19 cellular contexts compared by ENCODE assay signal in the genomic region with DNA sequence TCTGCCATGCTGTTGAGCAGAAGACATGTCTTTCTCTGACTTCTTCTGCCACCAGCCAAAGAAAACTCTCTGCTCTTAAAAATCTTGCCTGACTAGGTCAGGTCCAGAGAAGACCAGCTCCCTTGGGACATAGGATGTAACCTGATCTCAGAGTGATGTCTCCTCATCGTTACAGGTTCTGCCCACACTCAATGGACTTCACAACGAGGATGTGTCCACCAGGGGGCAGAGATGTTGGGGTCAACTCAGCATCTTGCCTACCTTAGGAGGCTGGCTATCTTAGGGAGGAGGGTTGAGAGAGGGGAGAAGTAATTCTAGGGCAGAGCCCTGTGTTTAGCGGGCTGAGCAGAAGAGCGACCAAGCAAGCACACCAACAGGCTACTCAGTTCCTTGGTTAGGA.
DNase-seq lines count a peak whose midpoint lies in the region; ATAC-seq, FAIRE-seq and TF ChIP-seq lines count a peak whose summit lies in the region.
"Had no signal": no experiment of that assay in that cellular context is flagged by ENCODE, and none has a peak within 500 bp of the region (broad histone marks: within the 10 kb centered on the region; RNA-seq: fewer than 3 reads in every experiment).

No MANE protein-coding gene starts in this region.

- POLR2A ChIA-PET in WTC11 (lab: Charles Lee) (no interaction called here), OCI-LY7 (lab: Charles Lee) (no interaction called here)

- H3K36me3 ChIP-seq in OCI-LY7 (ENCODE audit: insufficient read depth, low read length), result no peaks in the 10 kb centered on the region
- H3K36me3 ChIP-seq: colonic mucosa, gastroesophageal sphincter, tibial artery had no signal

- TF ChIP-seq CTCF in WTC11 (IDR thresholded peaks at IDR 0.05) (0 out of 2 replicates have a peak, but pooled peaks have one; percentile 18), OCI-LY7 (conservative IDR thresholded peaks at IDR 0.05; ENCODE audit: low read length) (no peak)

- H3K9me3 ChIP-seq in OCI-LY7 (ENCODE audit: low read length), result no peaks in the 10 kb centered on the region
- H3K9me3 ChIP-seq: colonic mucosa had no signal

- H3K79me2 ChIP-seq in OCI-LY7 (ENCODE audit: insufficient read depth, low read depth, low read length), result no peaks in the 10 kb centered on the region

- no peaks in the 10 kb centered on the region for H3K9me2 ChIP-seq in OCI-LY7 (ENCODE audit: insufficient read depth, low read length)

- no peak overlapping the region for H2AFZ ChIP-seq in OCI-LY7 (ENCODE audit: low read length)

- BruUV-seq in OCI-LY7 (replicated peaks; lab: Mats Ljungman, UMichigan), result no TSS peak

- intact Hi-C loops in OCI-LY7 (cut with micrococcal nuclease; ENCODE audit: unreplicated experiment), result no loop called here

- H3K4me1 ChIP-seq in OCI-LY7 (ENCODE audit: insufficient read depth, low read length, poor library complexity, severe bottlenecking), result no peaks in the 10 kb centered on the region
- H3K4me1 ChIP-seq: colonic mucosa, gastroesophageal sphincter, tibial artery had no signal

- no peak overlapping the region for H3K27ac ChIP-seq in OCI-LY7 (ENCODE audit: low read depth, low read length, poor library complexity, severe bottlenecking)
- H3K27ac ChIP-seq: colonic mucosa, gastroesophageal sphincter, tibial artery had no signal

- H3K36me3 Mint-ChIP-seq in WTC11, result peaks cover 5% of the 10 kb centered on the region; the same call in 1 of the 2 replicates
- H3K36me3 Mint-ChIP-seq: activated CD4-positive, alpha-beta memory T cell treated with anti-CD3 and anti-CD28 coated beads for 36 hours; activated naive CD4-positive, alpha-beta T cell treated with anti-CD3 and anti-CD28 coated beads, Interleukin-2, amount 50 U/mL, for 24 hours; naive thymus-derived CD4-positive, alpha-beta T cell; stimulated activated memory B cell treated with anti-CD40 and anti-IgM and Interleukin-4, amounts not matched to agents 10 μg/mL and 1 μg/mL and 100 μg/mL, for 72 hours had no signal

- H3K4me3 Mint-ChIP-seq in WTC11, result no peak overlapping the region
- H3K4me3 Mint-ChIP-seq: activated CD4-positive, alpha-beta memory T cell treated with anti-CD3 and anti-CD28 coated beads for 36 hours; activated naive CD4-positive, alpha-beta T cell treated with anti-CD3 and anti-CD28 coated beads, Interleukin-2, amount 50 U/mL, for 24 hours; activated T-cell treated with anti-CD3 and anti-CD28 coated beads, Interleukin-2, amount 50 U/mL, for 4 hours; naive thymus-derived CD4-positive, alpha-beta T cell; stimulated activated memory B cell treated with anti-CD40 and anti-IgM and Interleukin-4, amounts not matched to agents 10 μg/mL and 1 μg/mL and 100 μg/mL, for 72 hours had no signal

- H3K9me3 Mint-ChIP-seq in WTC11, result peaks cover 12% of the 10 kb centered on the region
- H3K9me3 Mint-ChIP-seq: activated CD4-positive, alpha-beta memory T cell treated with anti-CD3 and anti-CD28 coated beads for 36 hours; activated naive CD4-positive, alpha-beta T cell treated with anti-CD3 and anti-CD28 coated beads, Interleukin-2, amount 50 U/mL, for 24 hours had no signal

- no peak overlapping the region for H3K4me3 ChIP-seq in OCI-LY7 (ENCODE audit: low read depth, low read length, poor library complexity, severe bottlenecking)
- H3K4me3 ChIP-seq: colonic mucosa, gastroesophageal sphincter, lung, tibial artery had no signal

- H4K20me1 ChIP-seq in OCI-LY7 (ENCODE audit: insufficient read depth, low read length), result no peaks in the 10 kb centered on the region

- no peaks in the 10 kb centered on the region for H3K4me1 Mint-ChIP-seq in WTC11
- H3K4me1 Mint-ChIP-seq: activated naive CD4-positive, alpha-beta T cell treated with anti-CD3 and anti-CD28 coated beads, Interleukin-2, amount 50 U/mL, for 24 hours; naive thymus-derived CD4-positive, alpha-beta T cell; stimulated activated memory B cell treated with anti-CD40 and anti-IgM and Interleukin-4, amounts not matched to agents 10 μg/mL and 1 μg/mL and 100 μg/mL, for 72 hours had no signal

- FAIRE-seq in HTR-8/SVneo (lab: Jason Lieb, UNC), result peak; percentile 68

- H3K27me3 Mint-ChIP-seq in WTC11 (ENCODE audit: low read depth), result peaks cover 58% of the 10 kb centered on the region
- H3K27me3 Mint-ChIP-seq: stimulated activated memory B cell treated with anti-CD40 and anti-IgM and Interleukin-4, amounts not matched to agents 10 μg/mL and 1 μg/mL and 100 μg/mL, for 72 hours had no signal

- DNase-seq in ELR (ENCODE audit: low read depth), result peak; percentile 6
- DNase-seq in HTR-8/SVneo (ENCODE audit: insufficient read length, low spot score), result no peak
- peak; percentile 43 for DNase-seq in WTC11 (ENCODE audit: low spot score)
- DNase-seq in iPS-NIHi7 (ENCODE audit: extremely low spot score), result peak; percentile 66
- DNase-seq in OCI-LY7 (ENCODE audit: low spot score), result no peak
- no peak for DNase-seq in GM03348 (ENCODE audit: low spot score)
- DNase-seq in DMS79 (lab: John Stamatoyannopoulos, UW), result no peak
- DNase-seq: activated CD4-positive, alpha-beta memory T cell treated with anti-CD3 and anti-CD28 coated beads for 36 hours; activated T-cell treated with anti-CD3 and anti-CD28 coated beads, Interleukin-2, amount 50 U/mL, for 4 hours; colonic mucosa; naive thymus-derived CD4-positive, alpha-beta T cell; NCI-H446 had no signal

- CTCF ChIA-PET in WTC11 (lab: Charles Lee) (interaction anchor here (0.6 to 1.7 kb wide), 6 partner anchors 50 to 218 kb away, joined by 3 to 8 read pairs (median 3); no protein-coding TSS in a partner anchor), OCI-LY7 (lab: Charles Lee; ENCODE audit: unreplicated experiment) (no interaction called here)

- H3K27ac Mint-ChIP-seq in WTC11, result no peak overlapping the region
- H3K27ac Mint-ChIP-seq: activated CD4-positive, alpha-beta memory T cell treated with anti-CD3 and anti-CD28 coated beads for 36 hours; activated naive CD4-positive, alpha-beta T cell treated with anti-CD3 and anti-CD28 coated beads, Interleukin-2, amount 50 U/mL, for 24 hours; naive thymus-derived CD4-positive, alpha-beta T cell; stimulated activated memory B cell treated with anti-CD40 and anti-IgM and Interleukin-4, amounts not matched to agents 10 μg/mL and 1 μg/mL and 100 μg/mL, for 72 hours had no signal

- ATAC-seq in WTC11 (peak; percentile 69), GM18907 (IDR thresholded peaks at IDR 0.05; ENCODE audit: unreplicated experiment) (no peak)
- ATAC-seq: activated T-cell treated with anti-CD3 and anti-CD28 coated beads, Interleukin-2, amount 50 U/mL, for 4 hours; gastroesophageal sphincter; naive thymus-derived CD4-positive, alpha-beta T cell; Panc1; stimulated activated memory B cell treated with anti-CD40 and anti-IgM and Interleukin-4, amounts not matched to agents 10 μg/mL and 1 μg/mL and 100 μg/mL, for 72 hours had no signal

- H3K4me2 ChIP-seq in OCI-LY7 (ENCODE audit: low read length), result no peak overlapping the region

TF ChIP-seq in WTC11, 78 proteins besides CTCF, POLR2A, EP300 and RAD21 (continues in another document):
- TF ChIP-seq, protein P1, sequence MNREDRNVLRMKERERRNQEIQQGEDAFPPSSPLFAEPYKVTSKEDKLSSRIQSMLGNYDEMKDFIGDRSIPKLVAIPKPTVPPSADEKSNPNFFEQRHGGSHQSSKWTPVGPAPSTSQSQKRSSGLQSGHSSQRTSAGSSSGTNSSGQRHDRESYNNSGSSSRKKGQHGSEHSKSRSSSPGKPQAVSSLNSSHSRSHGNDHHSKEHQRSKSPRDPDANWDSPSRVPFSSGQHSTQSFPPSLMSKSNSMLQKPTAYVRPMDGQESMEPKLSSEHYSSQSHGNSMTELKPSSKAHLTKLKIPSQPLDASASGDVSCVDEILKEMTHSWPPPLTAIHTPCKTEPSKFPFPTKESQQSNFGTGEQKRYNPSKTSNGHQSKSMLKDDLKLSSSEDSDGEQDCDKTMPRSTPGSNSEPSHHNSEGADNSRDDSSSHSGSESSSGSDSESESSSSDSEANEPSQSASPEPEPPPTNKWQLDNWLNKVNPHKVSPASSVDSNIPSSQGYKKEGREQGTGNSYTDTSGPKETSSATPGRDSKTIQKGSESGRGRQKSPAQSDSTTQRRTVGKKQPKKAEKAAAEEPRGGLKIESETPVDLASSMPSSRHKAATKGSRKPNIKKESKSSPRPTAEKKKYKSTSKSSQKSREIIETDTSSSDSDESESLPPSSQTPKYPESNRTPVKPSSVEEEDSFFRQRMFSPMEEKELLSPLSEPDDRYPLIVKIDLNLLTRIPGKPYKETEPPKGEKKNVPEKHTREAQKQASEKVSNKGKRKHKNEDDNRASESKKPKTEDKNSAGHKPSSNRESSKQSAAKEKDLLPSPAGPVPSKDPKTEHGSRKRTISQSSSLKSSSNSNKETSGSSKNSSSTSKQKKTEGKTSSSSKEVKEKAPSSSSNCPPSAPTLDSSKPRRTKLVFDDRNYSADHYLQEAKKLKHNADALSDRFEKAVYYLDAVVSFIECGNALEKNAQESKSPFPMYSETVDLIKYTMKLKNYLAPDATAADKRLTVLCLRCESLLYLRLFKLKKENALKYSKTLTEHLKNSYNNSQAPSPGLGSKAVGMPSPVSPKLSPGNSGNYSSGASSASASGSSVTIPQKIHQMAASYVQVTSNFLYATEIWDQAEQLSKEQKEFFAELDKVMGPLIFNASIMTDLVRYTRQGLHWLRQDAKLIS (CRISPR knock-in tag; IDR thresholded peaks at IDR 0.05; ENCODE audit: borderline replicate concordance), result no peak
- TF ChIP-seq NR1H2 (CRISPR knock-in tag; IDR thresholded peaks at IDR 0.05) (no peak), ATF1 (CRISPR knock-in tag; IDR thresholded peaks at IDR 0.05) (no peak), ESRRA (CRISPR knock-in tag; IDR thresholded peaks at IDR 0.05; ENCODE audit: borderline replicate concordance) (no peak), TEAD1 (CRISPR knock-in tag; IDR thresholded peaks at IDR 0.05) (no peak), ZNF263 (CRISPR knock-in tag; IDR thresholded peaks at IDR 0.05; ENCODE audit: low read depth) (no peak), NR2C2 (CRISPR knock-in tag; IDR thresholded peaks at IDR 0.05) (no peak)
- TF ChIP-seq, protein P2, sequence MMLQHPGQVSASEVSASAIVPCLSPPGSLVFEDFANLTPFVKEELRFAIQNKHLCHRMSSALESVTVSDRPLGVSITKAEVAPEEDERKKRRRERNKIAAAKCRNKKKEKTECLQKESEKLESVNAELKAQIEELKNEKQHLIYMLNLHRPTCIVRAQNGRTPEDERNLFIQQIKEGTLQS (CRISPR knock-in tag; conservative IDR thresholded peaks at IDR 0.05), result no peak
- TF ChIP-seq, protein P3, sequence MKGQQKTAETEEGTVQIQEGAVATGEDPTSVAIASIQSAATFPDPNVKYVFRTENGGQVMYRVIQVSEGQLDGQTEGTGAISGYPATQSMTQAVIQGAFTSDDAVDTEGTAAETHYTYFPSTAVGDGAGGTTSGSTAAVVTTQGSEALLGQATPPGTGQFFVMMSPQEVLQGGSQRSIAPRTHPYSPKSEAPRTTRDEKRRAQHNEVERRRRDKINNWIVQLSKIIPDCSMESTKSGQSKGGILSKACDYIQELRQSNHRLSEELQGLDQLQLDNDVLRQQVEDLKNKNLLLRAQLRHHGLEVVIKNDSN (CRISPR knock-in tag; IDR thresholded peaks at IDR 0.05), result no peak

Comparison
In these comparisons a context has a peak if more than half of its experiments do, and no peak if none do; other contexts are left out.
1. DNase-seq: peak in ELR (single experiment), WTC11 (single experiment) and iPS-NIHi7 (single experiment); none in HTR-8/SVneo (single experiment), OCI-LY7 (single experiment), GM03348 (single experiment) and DMS79 (single experiment).